Comparison of ENCODE assay signal across 17 cellular contexts in genomic region chr3:172112348-172113123, GRCh38.
DNase-seq lines count a peak whose midpoint lies in the region; ATAC-seq and TF ChIP-seq lines count a peak whose summit lies in the region.
"Had no signal": no experiment of that assay in that cellular context is flagged by ENCODE, and none has a peak within 500 bp of the region (broad histone marks: within the 10 kb centered on the region; RNA-seq: fewer than 3 reads in every experiment).

No MANE protein-coding gene starts in this region.

- no peaks in the 10 kb centered on the region for H3K9me3 Mint-ChIP-seq in natural killer cell treated with Interleukin-12 subunit alpha and Interleukin-12 subunit beta and Interleukin-15 and Interleukin-18, amount 100 ng/mL, for 72 hours
- H3K9me3 Mint-ChIP-seq in natural killer cell = no peaks in the 10 kb centered on the region
- no peaks in the 10 kb centered on the region for H3K9me3 Mint-ChIP-seq in endothelial cell (ENCODE audit: unreplicated experiment)
- H3K9me3 Mint-ChIP-seq in neural progenitor cell = peaks cover 4% of the 10 kb centered on the region

- H3K36me3 ChIP-seq in neural progenitor cell = no peaks in the 10 kb centered on the region

- TF ChIP-seq CTCF in natural killer cell (IDR thresholded peaks at IDR 0.05) = no peak
- no peak for TF ChIP-seq CTCF in endothelial cell (IDR thresholded peaks at IDR 0.05; ENCODE audit: unreplicated experiment)
- TF ChIP-seq CTCF in neural progenitor cell (IDR thresholded peaks at IDR 0.05) = no peak

- H3K9ac ChIP-seq in neural progenitor cell = no peak overlapping the region

- no peak overlapping the region for H3K4me2 ChIP-seq in neural progenitor cell

- no peaks in the 10 kb centered on the region for H3K27me3 ChIP-seq in neural progenitor cell
- H3K27me3 ChIP-seq: SJCRH30 had no signal

- H3K4me3 ChIP-seq in neural progenitor cell = no peak overlapping the region
- H3K4me3 ChIP-seq: GM12878, SJCRH30 had no signal

- peaks cover 21% of the 10 kb centered on the region for H3K36me3 Mint-ChIP-seq in natural killer cell treated with Interleukin-12 subunit alpha and Interleukin-12 subunit beta and Interleukin-15 and Interleukin-18, amount 100 ng/mL, for 72 hours
- H3K36me3 Mint-ChIP-seq in natural killer cell (no peaks in the 10 kb centered on the region), endothelial cell (ENCODE audit: low read depth, unreplicated experiment) (peaks cover 46% of the 10 kb centered on the region), neural progenitor cell (peaks cover 53% of the 10 kb centered on the region)

- peaks cover 3% of the 10 kb centered on the region for H3K4me1 ChIP-seq in neural progenitor cell
- H3K4me1 ChIP-seq: SJCRH30 had no signal

- intact Hi-C loops in natural killer cell (cut with micrococcal nuclease) = no loop called here

- H3F3A ChIP-seq in neural progenitor cell (ENCODE audit: low read depth) = no peaks in the 10 kb centered on the region

- no peak overlapping the region for H2AFZ ChIP-seq in neural progenitor cell (replicated peaks)

- H4K20me1 ChIP-seq in neural progenitor cell (ENCODE audit: low read depth) = peaks cover 3% of the 10 kb centered on the region

- H3K27ac Mint-ChIP-seq in natural killer cell treated with Interleukin-12 subunit alpha and Interleukin-12 subunit beta and Interleukin-15 and Interleukin-18, amount 100 ng/mL, for 72 hours = peak overlapping the region; percentile 19 to 100
- H3K27ac Mint-ChIP-seq in natural killer cell = peak overlapping the region in 1 of 2 donors; percentile 74
- H3K27ac Mint-ChIP-seq in endothelial cell (ENCODE audit: unreplicated experiment) = peak overlapping the region; percentile 36
- H3K27ac Mint-ChIP-seq in neural progenitor cell = peak overlapping the region; percentile 22

- H3K27ac ChIP-seq in neural progenitor cell = no peak overlapping the region
- H3K27ac ChIP-seq: HL-60, SJCRH30 had no signal

- no peaks in the 10 kb centered on the region for H3K27me3 Mint-ChIP-seq in natural killer cell treated with Interleukin-12 subunit alpha and Interleukin-12 subunit beta and Interleukin-15 and Interleukin-18, amount 100 ng/mL, for 72 hours
- H3K27me3 Mint-ChIP-seq in natural killer cell (ENCODE audit: low read depth in 2 of 2) = no peaks in the 10 kb centered on the region
- H3K27me3 Mint-ChIP-seq in endothelial cell (ENCODE audit: unreplicated experiment) = peaks cover 4% of the 10 kb centered on the region
- H3K27me3 Mint-ChIP-seq in neural progenitor cell (ENCODE audit: insufficient read depth, low read depth) = no peaks in the 10 kb centered on the region

- H3K4me3 Mint-ChIP-seq in natural killer cell treated with Interleukin-12 subunit alpha and Interleukin-12 subunit beta and Interleukin-15 and Interleukin-18, amount 100 ng/mL, for 72 hours = no peak overlapping the region
- no peak overlapping the region for H3K4me3 Mint-ChIP-seq in natural killer cell
- H3K4me3 Mint-ChIP-seq in endothelial cell (ENCODE audit: unreplicated experiment) = peak overlapping the region; percentile 38
- H3K4me3 Mint-ChIP-seq in neural progenitor cell = no peak overlapping the region

- peaks cover 52% of the 10 kb centered on the region for H3K79me2 ChIP-seq in neural progenitor cell (ENCODE audit: low read depth)

- H3K4me1 Mint-ChIP-seq in natural killer cell treated with Interleukin-12 subunit alpha and Interleukin-12 subunit beta and Interleukin-15 and Interleukin-18, amount 100 ng/mL, for 72 hours (ENCODE audit: low read depth in 2 of 2) = peaks cover 56 to 64% of the 10 kb centered on the region in 2 donors
- H3K4me1 Mint-ChIP-seq in natural killer cell = peaks cover 62 to 63% of the 10 kb centered on the region in 2 donors
- H3K4me1 Mint-ChIP-seq in endothelial cell (ENCODE audit: unreplicated experiment) = peaks cover 49% of the 10 kb centered on the region
- H3K4me1 Mint-ChIP-seq in neural progenitor cell = peaks cover 15% of the 10 kb centered on the region

- H3K9me3 ChIP-seq in neural progenitor cell (ENCODE audit: low read depth) = no peaks in the 10 kb centered on the region
- H3K9me3 ChIP-seq: SJCRH30 had no signal

- no peak for ATAC-seq in natural killer cell treated with Interleukin-12 subunit alpha and Interleukin-12 subunit beta and Interleukin-15 and Interleukin-18, amount 100 ng/mL, for 72 hours
- ATAC-seq in natural killer cell = no peak
- no peak for ATAC-seq in HG03097 (IDR thresholded peaks at IDR 0.05; ENCODE audit: low FRiP score, unreplicated experiment)
- ATAC-seq in HG02642 (IDR thresholded peaks at IDR 0.05; ENCODE audit: poor library complexity, unreplicated experiment) = no peak
- ATAC-seq: GM12878, PC-3 had no signal

- DNase-seq in natural killer cell treated with Interleukin-12 subunit alpha and Interleukin-12 subunit beta and Interleukin-15 and Interleukin-18, amount 100 ng/mL, for 72 hours (ENCODE audit: low spot score) = no peak
- DNase-seq in natural killer cell = no peak
- DNase-seq in endothelial cell (ENCODE audit: low spot score) = no peak
- DNase-seq in neural progenitor cell (ENCODE audit: low spot score) = no peak
- no peak for DNase-seq in activated CD4-positive, CD25-positive, alpha-beta regulatory T cell (lab: John Stamatoyannopoulos, UW)
- no peak for DNase-seq in NCI-H2171 treated with DMSO at 0.1 percent for 48 hours (lab: John Stamatoyannopoulos, UW)
- DNase-seq: GDM1, KBM-7, NCI-H1436, NCI-H2029 treated with DMSO at 0.1 percent for 48 hours, NCI-H774, PC-3, SJCRH30 had no signal
